ENCODE assay signal across 32 cellular contexts in genomic region chr4:186151499-186151898, GRCh38. TPM values are rescaled to one million over a fixed set of nuclear protein-coding genes. Genes with fewer than 3 reads are reported as not detected.
A peak's percentile ranks its signal among the peaks of the same experiment; 100 is the strongest.
DNase-seq lines count a peak whose midpoint lies in the region; ATAC-seq, FAIRE-seq and TF ChIP-seq lines count a peak whose summit lies in the region.
"Had no signal": no experiment of that assay in that cellular context is flagged by ENCODE, and none has a peak within 500 bp of the region (broad histone marks: within the 10 kb centered on the region; RNA-seq: fewer than 3 reads in every experiment).

No MANE protein-coding gene starts in this region.

- TF ChIP-seq EP300 in H1 (IDR thresholded peaks at IDR 0.05; ENCODE audit: borderline replicate concordance in 1 of 2, low read depth in 2 of 2, low read length in 2 of 2) = no peak

- no peak overlapping the region for H3K4me2 ChIP-seq in H1 (ENCODE audit: insufficient read depth in 1 of 2, low read depth in 2 of 2, low read length in 2 of 2)

- H3K23ac ChIP-seq in H1 (ENCODE audit: insufficient read length) = no peak overlapping the region

- H3K18ac ChIP-seq in H1 (ENCODE audit: extremely low read depth, low read length) = no peak overlapping the region

- no peak for DNase-seq in H1 (ENCODE audit: low read depth in 1 of 2, low spot score in 2 of 2)
- no peak for DNase-seq in activated T-cell treated with anti-CD3 and anti-CD28 coated beads, Interleukin-2, amount 50 U/mL, for 24 hours
- no peak for DNase-seq in T-cell
- no peak for DNase-seq in CD4-positive, alpha-beta T cell
- no peak for DNase-seq in islet precursor cell
- DNase-seq: ACHN; activated CD4-positive, alpha-beta T cell treated with anti-CD3 and anti-CD28 coated beads for 36 hours; activated CD8-positive, alpha-beta memory T cell treated with anti-CD3 and anti-CD28 coated beads for 24 hours; activated naive CD4-positive, alpha-beta T cell treated with anti-CD3 and anti-CD28 coated beads for 36 hours; activated T-cell treated with anti-CD3 and anti-CD28 coated beads, Interleukin-2, amount 50 U/mL, for 48 hours; brain microvascular endothelial cell; COR-L47; DMS79 treated with DMSO at 0.1 percent for 48 hours; effector CD4-positive, alpha-beta T cell; glutamatergic neuron; naive B cell; NCI-H446 treated with DMSO at 0.1 percent for 48 hours; PC-3; psoas muscle; sigmoid colon; stimulated activated CD4-positive, alpha-beta T cell treated with anti-CD3 and anti-CD28 coated beads, Interleukin-4, amount 100 ng/mL, for 4 hours had no signal

- CTCF ChIA-PET in H1 (lab: Charles Lee; ENCODE audit: partially characterized antibody) = interaction anchor here (1.5 to 2.3 kb wide), 5 partner anchors 12 to 110 kb away, joined by 3 to 12 read pairs (median 6); no protein-coding TSS in a partner anchor
- CTCF ChIA-PET in T-cell (lab: Charles Lee) = no interaction called here
- CTCF ChIA-PET in CD4-positive, alpha-beta T cell (lab: Charles Lee) = no interaction called here

- FAIRE-seq in H1 (lab: Jason Lieb, UNC) = no peak
- FAIRE-seq: keratinocyte had no signal

- no peaks in the 10 kb centered on the region for H3K9me3 Mint-ChIP-seq in activated T-cell treated with anti-CD3 and anti-CD28 coated beads, Interleukin-2, amount 50 U/mL, for 24 hours
- H3K9me3 Mint-ChIP-seq in T-cell = no peaks in the 10 kb centered on the region
- H3K9me3 Mint-ChIP-seq in CD4-positive, alpha-beta T cell = no peaks in the 10 kb centered on the region
- H3K9me3 Mint-ChIP-seq: activated naive CD4-positive, alpha-beta T cell treated with anti-CD3 and anti-CD28 coated beads for 36 hours; mesothelial cell of epicardium; stimulated activated memory B cell treated with anti-CD40 and anti-IgM and Interleukin-4, amounts not matched to agents 10 μg/mL and 1 μg/mL and 100 μg/mL, for 72 hours; T-helper 2 cell treated with Interferon-gamma antibody and Interleukin-4, amounts not matched to agents 5 μg/mL and 100 μg/mL, for 36 hours had no signal

- no peak overlapping the region for H2BK120ac ChIP-seq in H1 (replicated peaks; ENCODE audit: low read depth, low read length)

- H3K56ac ChIP-seq in H1 (replicated peaks; ENCODE audit: insufficient read length, low read depth, low read length) = no peak overlapping the region

- TF ChIP-seq POLR2A in H1 (IDR thresholded peaks at IDR 0.05; ENCODE audit: control extremely low read depth in 1 of 2, low read depth in 2 of 2, low read length in 2 of 2) = no peak

- H3K9me3 ChIP-seq in H1 (ENCODE audit: insufficient read depth in 2 of 2, low read depth in 1 of 2, low read length in 1 of 2) = no peaks in the 10 kb centered on the region; a peak in 1 of 4 replicates
- H3K9me3 ChIP-seq in CD4-positive, alpha-beta T cell (ENCODE audit: control insufficient read depth, low read length) = no peaks in the 10 kb centered on the region
- H3K9me3 ChIP-seq: psoas muscle, sigmoid colon, suprapubic skin had no signal

- H2BK20ac ChIP-seq in H1 (ENCODE audit: low read length) = no peak overlapping the region

- H3K36me3 ChIP-seq in H1 (ENCODE audit: control insufficient read depth in 2 of 4, insufficient read depth in 4 of 4, low read length in 3 of 4) = no peaks in the 10 kb centered on the region
- H3K36me3 ChIP-seq: brain microvascular endothelial cell, suprapubic skin had no signal

- no peak overlapping the region for H2BK5ac ChIP-seq in H1 (ENCODE audit: low read depth, low read length)

- intact Hi-C loops in CD4-positive, alpha-beta T cell (cut with DNase I, micrococcal nuclease) = no loop called here

- POLR2A ChIA-PET in H1 (lab: Charles Lee; ENCODE audit: partially characterized antibody) = no interaction called here
- POLR2A ChIA-PET in T-cell (lab: Charles Lee) = no interaction called here
- POLR2A ChIA-PET in CD4-positive, alpha-beta T cell (lab: Charles Lee) = no interaction called here

- H3K14ac ChIP-seq in H1 (ENCODE audit: insufficient read length) = no peak overlapping the region

- no peak for TF ChIP-seq CTCF in H1 (IDR thresholded peaks at IDR 0.05; ENCODE audit: control extremely low read depth in 1 of 3, insufficient read depth in 1 of 3, low read depth in 1 of 3, low read length in 3 of 3)
- no peak for TF ChIP-seq CTCF in CD4-positive, alpha-beta T cell (IDR thresholded peaks at IDR 0.05)

- no peak overlapping the region for H3K27ac ChIP-seq in H1 (ENCODE audit: low read depth, low read length)
- H3K27ac ChIP-seq in CD4-positive, alpha-beta T cell (ENCODE audit: low read depth, low read length) = no peak overlapping the region
- H3K27ac ChIP-seq: brain microvascular endothelial cell, epithelial cell of prostate, HL-60, psoas muscle, sigmoid colon, suprapubic skin had no signal

- peaks cover 5% of the 10 kb centered on the region for H3K4me1 Mint-ChIP-seq in activated T-cell treated with anti-CD3 and anti-CD28 coated beads, Interleukin-2, amount 50 U/mL, for 24 hours (ENCODE audit: low read depth)
- peaks cover 3 to 7% (median 5%) of the 10 kb centered on the region in 3 donors for H3K4me1 Mint-ChIP-seq in T-cell
- H3K4me1 Mint-ChIP-seq in CD4-positive, alpha-beta T cell (ENCODE audit: low read depth) = no peaks in the 10 kb centered on the region
- H3K4me1 Mint-ChIP-seq: activated CD4-positive, alpha-beta T cell treated with anti-CD3 and anti-CD28 coated beads for 36 hours; mesothelial cell of epicardium; naive B cell had no signal

- no peaks in the 10 kb centered on the region for H3K79me1 ChIP-seq in H1 (ENCODE audit: low read depth, low read length)

- H4K20me1 ChIP-seq in H1 (replicated peaks in 1 of 2; ENCODE audit: control insufficient read depth in 1 of 2, insufficient read depth in 2 of 2, low read length in 2 of 2) = no peaks in the 10 kb centered on the region

- H2BK12ac ChIP-seq in H1 (ENCODE audit: low read depth, low read length) = 0 out of 2 replicates have a peak overlapping the region, but pooled peaks have one; percentile 9

- H2AK5ac ChIP-seq in H1 (ENCODE audit: low read depth, low read length) = no peak overlapping the region

- WGBS in H1 (ENCODE audit: extremely low coverage in 1 of 2, insufficient coverage in 1 of 2, insufficient read length in 1 of 2, insufficient replicate concordance in 2 of 2, low coverage in 1 of 2, low lambda C conversion rate in 2 of 2, missing lambda C conversion rate in 1 of 2), 2 experiments = 91% methylated on average over 7 of the region's 7 CpGs; no CpG with 5 or more reads in 1 of the 2 experiments

- H3K27ac Mint-ChIP-seq in activated T-cell treated with anti-CD3 and anti-CD28 coated beads, Interleukin-2, amount 50 U/mL, for 24 hours = no peak overlapping the region
- no peak overlapping the region for H3K27ac Mint-ChIP-seq in T-cell
- no peak overlapping the region for H3K27ac Mint-ChIP-seq in CD4-positive, alpha-beta T cell
- H3K27ac Mint-ChIP-seq: activated CD4-positive, alpha-beta T cell treated with anti-CD3 and anti-CD28 coated beads for 36 hours; activated naive CD4-positive, alpha-beta T cell treated with anti-CD3 and anti-CD28 coated beads for 36 hours; mesothelial cell of epicardium; stimulated activated memory B cell treated with anti-CD40 and anti-IgM and Interleukin-4, amounts not matched to agents 10 μg/mL and 1 μg/mL and 100 μg/mL, for 72 hours; T-helper 2 cell treated with Interferon-gamma antibody and Interleukin-4, amounts not matched to agents 5 μg/mL and 100 μg/mL, for 36 hours had no signal

- H4K5ac ChIP-seq in H1 (ENCODE audit: insufficient read length, low read depth, low read length) = no peak overlapping the region

- no peak overlapping the region; the same call in 1 of the 2 replicates for H4K8ac ChIP-seq in H1 (ENCODE audit: extremely low read depth, insufficient read depth, low read length)

- H3K4me3 ChIP-seq in H1 (ENCODE audit: extremely low read depth in 1 of 4, insufficient read depth in 2 of 4, low read depth in 3 of 4, low read length in 4 of 4) = no peak overlapping the region
- H3K4me3 ChIP-seq: psoas muscle, sigmoid colon, suprapubic skin had no signal

- H3K79me2 ChIP-seq in H1 (ENCODE audit: control insufficient read depth in 1 of 2, insufficient read depth in 2 of 2, low read length in 2 of 2) = no peaks in the 10 kb centered on the region

- no peak overlapping the region for H3K4ac ChIP-seq in H1 (replicated peaks; ENCODE audit: insufficient read length, low read depth, low read length)

- no peak overlapping the region for H3K9ac ChIP-seq in H1 (replicated peaks in 1 of 4; ENCODE audit: extremely low read depth in 1 of 4, low read depth in 3 of 4, low read length in 3 of 4)

- no peak for TF ChIP-seq RAD21 in H1 (IDR thresholded peaks at IDR 0.05 in 1 of 2, conservative IDR thresholded peaks at IDR 0.05 in 1 of 2; ENCODE audit: low read depth in 2 of 2, low read length in 2 of 2)

- H3K27me3 Mint-ChIP-seq in activated T-cell treated with anti-CD3 and anti-CD28 coated beads, Interleukin-2, amount 50 U/mL, for 24 hours = peaks cover 29% of the 10 kb centered on the region
- H3K27me3 Mint-ChIP-seq in T-cell = peaks cover 19 to 55% of the 10 kb centered on the region in 2 donors
- peaks cover 43% of the 10 kb centered on the region for H3K27me3 Mint-ChIP-seq in CD4-positive, alpha-beta T cell

- no peak overlapping the region for H2BK15ac ChIP-seq in H1 (ENCODE audit: low read length)

- H3K36me3 Mint-ChIP-seq in activated T-cell treated with anti-CD3 and anti-CD28 coated beads, Interleukin-2, amount 50 U/mL, for 24 hours (ENCODE audit: low read depth) = no peaks in the 10 kb centered on the region
- no peaks in the 10 kb centered on the region for H3K36me3 Mint-ChIP-seq in T-cell
- H3K36me3 Mint-ChIP-seq in CD4-positive, alpha-beta T cell (ENCODE audit: low read depth) = no peaks in the 10 kb centered on the region
- H3K36me3 Mint-ChIP-seq: naive B cell; stimulated activated memory B cell treated with anti-CD40 and anti-IgM and Interleukin-4, amounts not matched to agents 10 μg/mL and 1 μg/mL and 100 μg/mL, for 72 hours had no signal

- no peak overlapping the region for H3K4me3 Mint-ChIP-seq in activated T-cell treated with anti-CD3 and anti-CD28 coated beads, Interleukin-2, amount 50 U/mL, for 24 hours
- no peak overlapping the region for H3K4me3 Mint-ChIP-seq in T-cell
- no peak overlapping the region for H3K4me3 Mint-ChIP-seq in CD4-positive, alpha-beta T cell
- H3K4me3 Mint-ChIP-seq: activated CD4-positive, alpha-beta T cell treated with anti-CD3 and anti-CD28 coated beads for 36 hours; activated naive CD4-positive, alpha-beta T cell treated with anti-CD3 and anti-CD28 coated beads for 36 hours; mesothelial cell of epicardium; stimulated activated memory B cell treated with anti-CD40 and anti-IgM and Interleukin-4, amounts not matched to agents 10 μg/mL and 1 μg/mL and 100 μg/mL, for 72 hours; T-helper 2 cell treated with Interferon-gamma antibody and Interleukin-4, amounts not matched to agents 5 μg/mL and 100 μg/mL, for 36 hours had no signal

- H3K27me3 ChIP-seq in H1 (replicated peaks in 1 of 4; ENCODE audit: control insufficient read depth in 3 of 4, extremely low read depth in 1 of 4, insufficient read depth in 3 of 4, low read length in 3 of 4) = peaks cover 0 to 4% (median 1%) of the 10 kb centered on the region in 4 experiments; a peak in 3 of 7 replicates
- peaks cover 17% of the 10 kb centered on the region for H3K27me3 ChIP-seq in CD4-positive, alpha-beta T cell (ENCODE audit: control insufficient read depth, insufficient read depth, low read length)
- H3K27me3 ChIP-seq: brain microvascular endothelial cell, sigmoid colon, suprapubic skin had no signal

- H3K4me1 ChIP-seq in H1 (replicated peaks in 1 of 4; ENCODE audit: control insufficient read depth in 3 of 4, insufficient read depth in 4 of 4, low read length in 3 of 4) = peaks cover 0 to 2% (median 0%) of the 10 kb centered on the region in 4 experiments; a peak in 2 of 7 replicates
- H3K4me1 ChIP-seq: psoas muscle, sigmoid colon had no signal

- H2AFZ ChIP-seq in H1 (ENCODE audit: low read length) = no peak overlapping the region

- ATAC-seq in GM18861 (IDR thresholded peaks at IDR 0.05; ENCODE audit: unreplicated experiment) (peak; percentile 65), GM21619 (IDR thresholded peaks at IDR 0.05; ENCODE audit: unreplicated experiment) (peak; percentile 35), HG03280 (IDR thresholded peaks at IDR 0.05; ENCODE audit: unreplicated experiment) (peak; percentile 69), T-cell (replicated peaks in 1 of 4) (no peak)
- no peak for ATAC-seq in CD4-positive, alpha-beta T cell (ENCODE audit: poor library complexity)
- ATAC-seq: activated CD4-positive, alpha-beta T cell treated with anti-CD3 and anti-CD28 coated beads for 36 hours; PC-3; psoas muscle; SK-N-SH treated with all-trans-retinoic acid at 6 μM for 48 hours; stimulated activated memory B cell treated with anti-CD40 and anti-IgM and Interleukin-4, amounts not matched to agents 10 μg/mL and 1 μg/mL and 100 μg/mL, for 72 hours had no signal

- H4K91ac ChIP-seq in H1 (replicated peaks; ENCODE audit: insufficient read length, low read length) = no peak overlapping the region

- H3K23me2 ChIP-seq in H1 (ENCODE audit: low read depth, low read length) = no peaks in the 10 kb centered on the region

RNA-seq across cellular contexts. Expression of gene CYP4V2, which starts 39.9 kb away (rescaled TPM):
- 1.0 and 1.4 TPM in 2 replicates for total RNA-seq in H1 (2021; fragmentation: NEBNext Ultra II Directional; extraction: Animal tissue kit (Norgen Biotek cat#: 25700))
- 0.65 and 0.82 TPM in 2 replicates for polyA plus RNA-seq in H1 (2011; rRNA removed)
- 1.5 TPM for polyA plus RNA-seq in H1 (2011; cell fraction: cytosol; rRNA removed)
- polyA plus RNA-seq in H1 (2011; cell fraction: nucleus; rRNA removed) = 1.1 TPM
- 0.52 to 0.94 TPM (median 0.69 TPM) in 4 replicates for polyA plus RNA-seq in H1 (2012, experiment 1 of 2)
- polyA plus RNA-seq in H1 (2012, experiment 2 of 2) = not detected
- polyA plus RNA-seq in H1 (2013, experiment 1 of 2) = 0.81 TPM
- 0.59 TPM for polyA plus RNA-seq in H1 (2013, experiment 2 of 2)
- 0.37 and 0.79 TPM in 2 replicates for polyA minus RNA-seq in H1 (2011; rRNA and poly(A)+ RNA removed)
- 1.1 TPM for polyA minus RNA-seq in H1 (2011; cell fraction: cytosol; rRNA and poly(A)+ RNA removed)
- 1.9 TPM for polyA minus RNA-seq in H1 (2011; cell fraction: nucleus; rRNA and poly(A)+ RNA removed)
- total RNA-seq in T-cell = 10 to 100 TPM; 27.1 to 35.1 (median 30.0) TPM
- total RNA-seq in CD4-positive, alpha-beta T cell = 10 to 100 TPM; 12.7 to 12.8 TPM

RNA-seq across cellular contexts. Expression of gene FAM149A, which starts 47.0 kb away (rescaled TPM):
- 7.5 and 8.5 TPM in 2 replicates for total RNA-seq in H1 (2021; fragmentation: NEBNext Ultra II Directional; extraction: Animal tissue kit (Norgen Biotek cat#: 25700))
- 6.1 and 9.0 TPM in 2 replicates for polyA plus RNA-seq in H1 (2011; rRNA removed)
- polyA plus RNA-seq in H1 (2011; cell fraction: cytosol; rRNA removed) = 8.4 TPM
- 16.0 TPM for polyA plus RNA-seq in H1 (2011; cell fraction: nucleus; rRNA removed)
- 9.0 to 9.4 TPM (median 9.1 TPM) in 4 replicates for polyA plus RNA-seq in H1 (2012, experiment 1 of 2)
- polyA plus RNA-seq in H1 (2012, experiment 2 of 2) = 6.6 TPM
- polyA plus RNA-seq in H1 (2013, experiment 1 of 2) = 6.8 TPM
- 6.0 TPM for polyA plus RNA-seq in H1 (2013, experiment 2 of 2)
- 12.2 and 15.6 TPM in 2 replicates for polyA minus RNA-seq in H1 (2011; rRNA and poly(A)+ RNA removed)
- 6.5 TPM for polyA minus RNA-seq in H1 (2011; cell fraction: cytosol; rRNA and poly(A)+ RNA removed)
- 11.4 TPM for polyA minus RNA-seq in H1 (2011; cell fraction: nucleus; rRNA and poly(A)+ RNA removed)
- 1 to 10 TPM in 4 of 5 donors, under 1 TPM in 1; 0.57 to 3.2 (median 1.1) TPM for total RNA-seq in T-cell
- 1 to 10 TPM in 1 of 2 experiments, under 1 TPM in 1; 0.61 to 1.1 TPM for total RNA-seq in CD4-positive, alpha-beta T cell

Comparison
In these comparisons a context has a peak if more than half of its experiments do, and no peak if none do; other contexts are left out.
1. ATAC-seq: peak in GM18861 (single experiment), GM21619 (single experiment) and HG03280 (single experiment); none in T-cell (0 of 4) and CD4-positive, alpha-beta T cell (single experiment).